In the genomic region with DNA sequence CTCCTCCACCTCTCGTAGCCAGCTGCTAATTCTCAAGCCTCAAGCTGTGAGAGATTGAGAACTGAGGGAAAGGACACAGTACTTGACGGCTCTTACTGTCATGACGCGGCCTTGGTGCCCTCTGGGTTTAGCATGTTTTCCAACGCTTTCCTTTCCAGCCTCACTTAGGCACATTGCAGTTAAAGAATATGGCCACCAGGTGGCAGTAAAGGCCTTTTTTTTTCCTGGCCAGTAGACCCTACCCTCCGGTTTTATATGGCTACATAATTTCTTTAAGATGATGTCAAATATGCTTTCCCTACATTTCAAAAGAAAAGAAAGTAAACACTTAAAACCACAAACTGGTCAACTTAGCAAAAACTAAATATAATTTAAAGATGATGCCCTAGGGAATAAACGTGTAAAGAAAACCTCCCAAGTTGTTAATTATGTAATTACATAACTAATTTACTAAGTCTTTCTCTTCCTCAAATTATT, we compare ENCODE assay signal across 8 cellular contexts.
A peak's percentile ranks its signal among the peaks of the same experiment; 100 is the strongest.
DNase-seq lines count a peak whose midpoint lies in the region; ATAC-seq, FAIRE-seq and TF ChIP-seq lines count a peak whose summit lies in the region.

No MANE protein-coding gene starts in this region.

- no peak for FAIRE-seq in urothelium cell line (lab: Jason Lieb, UNC)

- ATAC-seq in GM19023 (IDR thresholded peaks at IDR 0.05; ENCODE audit: unreplicated experiment), result no peak

- peak; percentile 77 for TF ChIP-seq CTCF in fibroblast of pulmonary artery (IDR thresholded peaks at IDR 0.05; ENCODE audit: low read length, missing control alignments)

- H3K4me3 ChIP-seq in fibroblast of pulmonary artery (replicated peaks; ENCODE audit: low read depth, low read length), result no peak overlapping the region

- DNase-seq in EL (peak; percentile 85), Kasumi-1 (lab: John Stamatoyannopoulos, UW) (peak; percentile 84 to 88), OCI-M2 (lab: John Stamatoyannopoulos, UW; ENCODE audit: unreplicated experiment) (peak; percentile 58), activated T-cell treated with anti-CD3 and anti-CD28 coated beads for 48 hours (ENCODE audit: low read depth) (peak; percentile 29), fibroblast of pulmonary artery (ENCODE audit: low read depth) (peak; percentile 86), non-pigmented ciliary epithelial cell (ENCODE audit: low read depth) (peak; percentile 45), urothelium cell line (ENCODE audit: low spot score) (peak; percentile 55)

Comparison
In these comparisons a context has a peak if more than half of its experiments do, and no peak if none do; other contexts are left out.
1. DNase-seq: peak in every context shown above with its lines; median percentile 86 in Kasumi-1; 86 in fibroblast of pulmonary artery; 85 in EL; 58 in OCI-M2; 55 in urothelium cell line; 45 in non-pigmented ciliary epithelial cell; 29 in activated T-cell treated with anti-CD3 and anti-CD28 coated beads for 48 hours.